ENCODE assay signal across 8 cellular contexts in the genomic region with DNA sequence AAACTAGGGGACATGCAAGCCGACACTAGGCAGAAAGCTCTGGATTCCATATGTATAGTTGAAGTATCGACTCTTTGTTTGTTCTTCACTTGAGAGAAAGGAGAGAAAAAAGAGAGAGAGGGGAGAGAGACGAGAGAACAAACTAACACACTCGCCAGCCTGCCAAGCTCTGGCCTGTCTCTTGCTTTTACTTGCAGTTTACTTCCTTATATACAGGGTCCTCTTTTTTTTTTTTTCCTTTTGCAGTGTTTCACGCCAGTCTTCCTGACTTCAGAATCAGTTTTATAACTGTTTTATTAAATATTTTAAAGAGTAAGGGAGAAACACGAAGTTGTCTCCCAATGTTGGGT. TPM values are rescaled to one million over a fixed set of nuclear protein-coding genes. Genes with fewer than 3 reads are reported as not detected.
DNase-seq lines count a peak whose midpoint lies in the region; ATAC-seq and TF ChIP-seq lines count a peak whose summit lies in the region.

No MANE protein-coding gene starts in this region.

- intact Hi-C loops in adrenal gland (cut with DNase I): no loop called here
- intact Hi-C loops in spleen (cut with DNase I; ENCODE audit: low total_unique reads): no loop called here

- H3K36me3 ChIP-seq in adrenal gland (replicated peaks in 1 of 2): no peaks in the 10 kb centered on the region
- no peaks in the 10 kb centered on the region for H3K36me3 ChIP-seq in iPS-20b (ENCODE audit: insufficient read depth, low read depth, low read length)
- no peaks in the 10 kb centered on the region for H3K36me3 ChIP-seq in spleen

- peaks cover 82% of the 10 kb centered on the region for H3K27me3 Mint-ChIP-seq in T-helper 17 cell

- H3K4me1 ChIP-seq in adrenal gland (replicated peaks in 1 of 2) (peaks cover 37 to 69% of the 10 kb centered on the region in 2 donors), iPS-20b (ENCODE audit: insufficient read depth, low read length) (peaks cover 68% of the 10 kb centered on the region), spleen (peaks cover 14 to 48% (median 24%) of the 10 kb centered on the region in 6 donors)

- no peaks in the 10 kb centered on the region for H3K27me3 ChIP-seq in adrenal gland
- H3K27me3 ChIP-seq in iPS-20b (ENCODE audit: insufficient read depth, low read length): no peaks in the 10 kb centered on the region
- H3K27me3 ChIP-seq in spleen (replicated peaks in 1 of 7): peaks cover 0 to 77% (median 16%) of the 10 kb centered on the region in 7 donors

- H3K4me1 Mint-ChIP-seq in T-helper 17 cell: peaks cover 8% of the 10 kb centered on the region

- no peak for TF ChIP-seq CTCF in adrenal gland (IDR thresholded peaks at IDR 0.05)
- TF ChIP-seq CTCF in spleen (IDR thresholded peaks at IDR 0.05 in 8 of 11, conservative IDR thresholded peaks at IDR 0.05 in 3 of 11): no peak

- DNase-seq in Jurkat, Clone E6-1 (ENCODE audit: low read depth, low spot score): no peak
- DNase-seq in adrenal gland: peak in 3 of 7 donors; percentile 31 to 47 (median 42)
- DNase-seq in spleen: no peak
- DNase-seq in T-helper 17 cell: no peak
- DNase-seq in dermis blood vessel endothelial cell: no peak
- DNase-seq in central memory CD4-positive, alpha-beta T cell: no peak

- H3K9me3 ChIP-seq in adrenal gland (replicated peaks in 1 of 3) (no peaks in the 10 kb centered on the region), iPS-20b (ENCODE audit: insufficient read depth, low read depth, low read length) (no peaks in the 10 kb centered on the region), spleen (no peaks in the 10 kb centered on the region), T-helper 17 cell (ENCODE audit: control insufficient read depth, low read length, poor library complexity, severe bottlenecking) (peaks cover 2% of the 10 kb centered on the region)

- ATAC-seq in T-helper 17 cell (no peak), GM21381 (IDR thresholded peaks at IDR 0.05; ENCODE audit: unreplicated experiment) (no peak)

- no peak overlapping the region for H3K27ac Mint-ChIP-seq in T-helper 17 cell

- TF ChIP-seq POLR2A in adrenal gland (IDR thresholded peaks at IDR 0.05) (no peak), spleen (IDR thresholded peaks at IDR 0.05) (no peak)

- H3K36me3 Mint-ChIP-seq in T-helper 17 cell (ENCODE audit: low read depth): peaks cover 3% of the 10 kb centered on the region

- WGBS in adrenal gland, 4 donors: 26 to 32% (median 29%) methylated on average over 6 of the region's 6 CpGs
- 13 to 21% (median 17%) methylated on average over 6 of the region's 6 CpGs for WGBS in spleen, 5 donors

- H3K4me3 Mint-ChIP-seq in T-helper 17 cell: no peak overlapping the region

- peak overlapping the region; percentile 19 for H3K4me3 ChIP-seq in Jurkat, Clone E6-1 (ENCODE audit: low read length)
- H3K4me3 ChIP-seq in adrenal gland: peak overlapping the region in 1 of 4 donors; percentile 20
- H3K4me3 ChIP-seq in iPS-20b (ENCODE audit: low read length): 0 out of 2 replicates have a peak overlapping the region, but pooled peaks have one; percentile 19
- H3K4me3 ChIP-seq in spleen: no peak overlapping the region

- peak overlapping the region; percentile 14; the same call in 1 of the 2 replicates for H3K9ac ChIP-seq in iPS-20b (ENCODE audit: low read depth, low read length)

- H3K27ac ChIP-seq in adrenal gland (peak overlapping the region; percentile 76 to 93 (median 91)), iPS-20b (ENCODE audit: low read length) (no peak overlapping the region), spleen (peak overlapping the region; percentile 36 to 84 (median 78))

RNA-seq across cellular contexts. Expression of gene TEAD1, which starts 19.9 kb away (rescaled TPM):
- polyA plus RNA-seq in Jurkat, Clone E6-1 (2012; ENCODE audit: insufficient read depth, insufficient read length): 2.4 TPM
- total RNA-seq in adrenal gland: 10 to 100 TPM; 31.4 to 49.9 (median 45.5) TPM
- 10 to 100 TPM in 1 of 3 donors, 1 to 10 TPM in 2; 3.9 to 15.3 (median 7.0) TPM for polyA plus RNA-seq in adrenal gland
- total RNA-seq in spleen: 10 to 100 TPM; 14.6 to 46.0 (median 21.4) TPM
- polyA plus RNA-seq in spleen: 1 to 10 TPM in 2 of 3 donors, under 1 TPM in 1; 0.93 to 2.7 (median 1.1) TPM
- under 1 TPM; 0.05 to 0.55 TPM for total RNA-seq in T-helper 17 cell
- 27.1 and 38.4 TPM in 2 replicates for total RNA-seq in dermis blood vessel endothelial cell

Comparison
In these comparisons a context has a peak if more than half of its experiments do, and no peak if none do; other contexts are left out.
1. H3K4me3 ChIP-seq: peak in Jurkat, Clone E6-1 (single experiment) and iPS-20b (single experiment); none in spleen (0 of 8).
2. RNA of gene TEAD1, which starts 19.9 kb away (total RNA-seq): 31.4 to 49.9 TPM in adrenal gland, 27.1 to 38.4 TPM in dermis blood vessel endothelial cell and 14.6 to 46.0 TPM in spleen; 0.05 to 0.55 TPM in T-helper 17 cell; every median in the first group is over 10 times any median in the second.